ENCODE assay signal across 8 cellular contexts in the genomic region with DNA sequence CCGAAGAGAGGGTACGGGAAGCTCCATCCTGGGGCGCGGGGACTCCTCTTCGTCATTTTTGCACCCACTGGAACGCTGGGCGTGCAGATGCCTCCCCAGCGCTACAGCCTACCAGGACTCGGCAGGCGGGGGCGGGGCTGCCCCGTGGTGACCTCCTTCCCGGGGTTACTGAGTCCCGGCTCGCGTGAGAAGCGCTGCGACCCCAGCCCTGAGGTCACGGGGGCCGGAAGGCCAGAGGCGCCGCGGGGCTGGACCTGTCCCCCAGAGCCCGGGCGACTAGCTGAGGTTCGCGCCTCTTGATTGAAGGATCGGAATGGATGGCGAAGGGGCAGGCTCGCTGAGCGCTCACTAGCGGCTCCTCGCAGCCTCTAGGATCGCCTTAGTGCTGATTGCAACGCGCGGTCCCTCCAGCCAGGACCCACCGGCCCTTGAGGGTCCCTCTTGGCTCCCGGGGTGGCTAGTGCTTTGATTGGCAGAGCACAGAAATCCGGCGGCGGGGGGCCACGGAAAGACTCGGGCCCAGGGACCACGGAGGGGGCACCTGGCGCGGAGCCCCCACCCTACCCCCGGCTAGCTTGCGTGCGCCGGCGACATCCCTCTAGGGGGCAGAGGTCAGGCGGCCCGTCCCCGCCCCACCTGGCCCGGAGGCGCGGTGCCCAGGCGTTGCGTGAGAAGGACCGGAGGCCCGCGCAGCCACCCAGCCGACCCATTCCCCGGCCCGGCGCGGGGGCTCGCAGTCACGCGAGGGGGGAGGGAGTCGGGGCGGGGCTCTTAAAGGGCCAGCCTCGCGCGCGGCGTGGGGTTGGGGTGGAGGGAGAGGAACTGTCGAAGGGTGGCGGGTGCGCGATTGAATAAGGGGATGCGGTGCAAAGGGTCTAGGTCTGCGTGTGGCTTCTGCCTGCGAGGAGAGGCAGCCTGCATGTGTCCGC. TPM values are rescaled to one million over a fixed set of nuclear protein-coding genes. Genes with fewer than 3 reads are reported as not detected.
DNase-seq lines count a peak whose midpoint lies in the region; ATAC-seq, FAIRE-seq and TF ChIP-seq lines count a peak whose summit lies in the region.

No MANE protein-coding gene starts in this region.

- peak overlapping the region in 1 of 2 donors; percentile 87 for H3K27ac ChIP-seq in small intestine (ENCODE audit: low read depth in 1 of 2, low read length in 1 of 2)

- no peak for TF ChIP-seq CTCF in BE2C (IDR thresholded peaks at IDR 0.05; ENCODE audit: low read depth, low read length)

- H3K4me1 ChIP-seq in BE2C (no peaks in the 10 kb centered on the region), small intestine (ENCODE audit: control insufficient read depth in 2 of 2, insufficient read depth in 1 of 2, low read depth in 1 of 2, low read length in 1 of 2) (peaks cover 0 to 2% of the 10 kb centered on the region in 2 donors)

- peaks cover 4% of the 10 kb centered on the region for H3K27me3 Mint-ChIP-seq in activated naive CD8-positive, alpha-beta T cell treated with anti-CD3 and anti-CD28 coated beads, Interleukin-2, amount 10 ng/mL, durations not matched to agents 7 days and 5 days

- H3K4me3 ChIP-seq in BE2C (ENCODE audit: low read depth, low read length) (peak overlapping the region; percentile 56), iPS-11a (ENCODE audit: low read depth, low read length) (peak overlapping the region; percentile 50), small intestine (ENCODE audit: low read depth in 1 of 2, low read length in 2 of 2) (peak overlapping the region; percentile 33 to 61)

- H3K9me3 ChIP-seq in BE2C (no peaks in the 10 kb centered on the region), small intestine (ENCODE audit: control insufficient read depth, low read depth) (no peaks in the 10 kb centered on the region)

- H3K4me1 Mint-ChIP-seq in activated naive CD8-positive, alpha-beta T cell treated with anti-CD3 and anti-CD28 coated beads, Interleukin-2, amount 10 ng/mL, durations not matched to agents 7 days and 5 days = peaks cover 24% of the 10 kb centered on the region

- peak overlapping the region; percentile 90 for H3K27ac Mint-ChIP-seq in activated naive CD8-positive, alpha-beta T cell treated with anti-CD3 and anti-CD28 coated beads, Interleukin-2, amount 10 ng/mL, durations not matched to agents 7 days and 5 days

- ATAC-seq in GM19438 (IDR thresholded peaks at IDR 0.05; ENCODE audit: low read depth, unreplicated experiment) = peak; percentile 54
- peak; percentile 73 for ATAC-seq in SK-N-SH treated with all-trans-retinoic acid at 6 μM for 48 hours
- ATAC-seq in activated naive CD8-positive, alpha-beta T cell treated with anti-CD3 and anti-CD28 coated beads, Interleukin-2, amount 10 ng/mL, durations not matched to agents 7 days and 5 days (ENCODE audit: low read depth) = peak; percentile 72
- ATAC-seq in HG03469 (IDR thresholded peaks at IDR 0.05; ENCODE audit: unreplicated experiment) = no peak

- H3K27me3 ChIP-seq in BE2C (peaks cover 21% of the 10 kb centered on the region), small intestine (ENCODE audit: control insufficient read depth in 2 of 2, insufficient read depth in 2 of 2, low read length in 2 of 2) (peaks cover 0 to 3% of the 10 kb centered on the region in 2 donors)

- 1 to 2% (median 2%) methylated on average over 56 to 86 of the region's 86 CpGs for WGBS in small intestine, 3 donors

- POLR2A ChIA-PET in activated naive CD8-positive, alpha-beta T cell treated with anti-CD3 and anti-CD28 coated beads, Interleukin-2, amount 10 ng/mL, durations not matched to agents 7 days and 5 days (lab: Charles Lee) = interaction anchor here (0.5 to 2.1 kb wide), 13 partner anchors 25 to 1017 kb away, joined by 3 to 8 read pairs (median 4); partner anchors contain the start of genes ARID3B, CSK and EDC3

- no peak for FAIRE-seq in small intestine (lab: Jason Lieb, UNC)

- H3K36me3 Mint-ChIP-seq in activated naive CD8-positive, alpha-beta T cell treated with anti-CD3 and anti-CD28 coated beads, Interleukin-2, amount 10 ng/mL, durations not matched to agents 7 days and 5 days = no peaks in the 10 kb centered on the region

- no peaks in the 10 kb centered on the region for H3K9me3 Mint-ChIP-seq in activated naive CD8-positive, alpha-beta T cell treated with anti-CD3 and anti-CD28 coated beads, Interleukin-2, amount 10 ng/mL, durations not matched to agents 7 days and 5 days

- H3K36me3 ChIP-seq in BE2C (no peaks in the 10 kb centered on the region), small intestine (ENCODE audit: control insufficient read depth in 2 of 2, insufficient read depth in 2 of 2, low read length in 2 of 2) (no peaks in the 10 kb centered on the region)

- H3K4me3 Mint-ChIP-seq in activated naive CD8-positive, alpha-beta T cell treated with anti-CD3 and anti-CD28 coated beads, Interleukin-2, amount 10 ng/mL, durations not matched to agents 7 days and 5 days = peak overlapping the region; percentile 79

- DNase-seq in BE2C (peak; percentile 37), small intestine (peak; percentile 23), NCI-H128 (lab: John Stamatoyannopoulos, UW; ENCODE audit: unreplicated experiment) (no peak)
- DNase-seq in activated naive CD8-positive, alpha-beta T cell treated with anti-CD3 and anti-CD28 coated beads, Interleukin-2, amount 10 ng/mL, durations not matched to agents 7 days and 5 days = peak; percentile 81

TF ChIP-seq in SK-N-SH treated with all-trans-retinoic acid at 6 μM for 48 hours, 23 proteins besides CTCF, POLR2A, EP300 and RAD21:
- TF ChIP-seq, protein P1, sequence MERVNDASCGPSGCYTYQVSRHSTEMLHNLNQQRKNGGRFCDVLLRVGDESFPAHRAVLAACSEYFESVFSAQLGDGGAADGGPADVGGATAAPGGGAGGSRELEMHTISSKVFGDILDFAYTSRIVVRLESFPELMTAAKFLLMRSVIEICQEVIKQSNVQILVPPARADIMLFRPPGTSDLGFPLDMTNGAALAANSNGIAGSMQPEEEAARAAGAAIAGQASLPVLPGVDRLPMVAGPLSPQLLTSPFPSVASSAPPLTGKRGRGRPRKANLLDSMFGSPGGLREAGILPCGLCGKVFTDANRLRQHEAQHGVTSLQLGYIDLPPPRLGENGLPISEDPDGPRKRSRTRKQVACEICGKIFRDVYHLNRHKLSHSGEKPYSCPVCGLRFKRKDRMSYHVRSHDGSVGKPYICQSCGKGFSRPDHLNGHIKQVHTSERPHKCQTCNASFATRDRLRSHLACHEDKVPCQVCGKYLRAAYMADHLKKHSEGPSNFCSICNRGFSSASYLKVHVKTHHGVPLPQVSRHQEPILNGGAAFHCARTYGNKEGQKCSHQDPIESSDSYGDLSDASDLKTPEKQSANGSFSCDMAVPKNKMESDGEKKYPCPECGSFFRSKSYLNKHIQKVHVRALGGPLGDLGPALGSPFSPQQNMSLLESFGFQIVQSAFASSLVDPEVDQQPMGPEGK (CRISPR knock-in tag; IDR thresholded peaks at IDR 0.05; ENCODE audit: borderline replicate concordance) = peak; percentile 41; the same call in 1 of the 2 replicates
- no peak for TF ChIP-seq SNAI2 (CRISPR knock-in tag; IDR thresholded peaks at IDR 0.05)

RNA-seq across cellular contexts. Expression of gene CYP1A1, which starts 0.8 kb away (rescaled TPM):
- polyA plus RNA-seq in BE2C (2012; ENCODE audit: insufficient read depth, insufficient read length, low read depth) = 4.4 TPM
- total RNA-seq in activated naive CD8-positive, alpha-beta T cell treated with anti-CD3 and anti-CD28 coated beads, Interleukin-2, amount 10 ng/mL, durations not matched to agents 7 days and 5 days = 10 to 100 TPM; 12.0 to 12.4 TPM
- 10 to 100 TPM in 1 of 3 donors, under 1 TPM in 1, not detected in 1; 0.66 to 13.2 TPM for polyA plus RNA-seq in small intestine

RNA-seq across cellular contexts. Expression of gene CYP1A2, which starts 22.5 kb away (rescaled TPM):
- not detected for polyA plus RNA-seq in BE2C (2012; ENCODE audit: insufficient read depth, insufficient read length, low read depth)
- total RNA-seq in activated naive CD8-positive, alpha-beta T cell treated with anti-CD3 and anti-CD28 coated beads, Interleukin-2, amount 10 ng/mL, durations not matched to agents 7 days and 5 days = not detected
- polyA plus RNA-seq in small intestine = not detected

RNA-seq across cellular contexts. Expression of gene EDC3, which starts 30.3 kb away (rescaled TPM):
- 65.7 TPM for polyA plus RNA-seq in BE2C (2012; ENCODE audit: insufficient read depth, insufficient read length, low read depth)
- 10 to 100 TPM; 46.7 to 47.0 TPM for total RNA-seq in activated naive CD8-positive, alpha-beta T cell treated with anti-CD3 and anti-CD28 coated beads, Interleukin-2, amount 10 ng/mL, durations not matched to agents 7 days and 5 days
- 10 to 100 TPM; 13.5 to 25.5 (median 16.9) TPM for polyA plus RNA-seq in small intestine

RNA-seq across cellular contexts. Expression of gene CSK, which starts 55.8 kb away (rescaled TPM):
- polyA plus RNA-seq in BE2C (2012; ENCODE audit: insufficient read depth, insufficient read length, low read depth) = 311 TPM
- total RNA-seq in activated naive CD8-positive, alpha-beta T cell treated with anti-CD3 and anti-CD28 coated beads, Interleukin-2, amount 10 ng/mL, durations not matched to agents 7 days and 5 days = 100 to 1,000 TPM; 269 to 281 TPM
- polyA plus RNA-seq in small intestine = 10 to 100 TPM; 39.4 to 76.8 (median 47.4) TPM
